1 cellular context compared by ENCODE assay signal in the genomic region with DNA sequence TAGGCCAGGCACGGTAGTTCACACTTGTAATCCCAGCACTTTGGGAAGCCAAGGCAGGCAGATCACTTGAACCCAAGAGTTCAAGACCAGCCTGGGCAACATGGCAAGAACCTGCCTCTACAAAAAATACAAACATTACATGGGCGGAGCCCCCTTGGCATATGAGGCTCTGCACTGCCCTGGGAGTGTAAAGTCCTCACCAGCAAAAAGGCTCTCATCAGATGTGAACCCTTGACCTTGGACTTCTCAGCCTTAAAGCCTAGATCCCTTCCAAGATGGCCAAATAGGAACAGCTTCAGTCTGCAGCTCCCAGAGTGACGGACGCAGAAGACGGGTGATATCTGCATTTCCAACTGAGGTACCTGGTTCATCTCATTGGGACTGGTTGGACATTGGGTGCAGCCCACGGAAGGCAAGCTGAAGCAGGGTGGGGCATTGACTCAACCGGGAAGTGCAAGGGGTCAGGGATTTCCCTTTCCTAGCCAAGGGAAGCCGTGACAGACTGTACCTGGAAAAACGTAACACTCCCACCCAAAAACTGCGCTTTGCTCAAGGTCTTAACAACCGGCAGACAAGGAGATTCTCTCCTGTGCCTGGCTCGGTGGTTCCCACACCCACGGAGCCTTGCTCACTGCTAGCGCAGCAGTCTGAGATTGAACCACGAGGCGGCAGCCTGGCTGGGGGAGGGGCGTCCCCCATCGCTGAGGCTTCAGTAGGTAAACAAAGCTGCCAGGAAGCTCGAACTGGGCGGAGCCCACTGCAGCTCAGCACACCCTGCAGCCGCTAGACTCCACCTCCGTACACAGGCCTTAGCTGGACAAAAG.
TF ChIP-seq lines count a peak whose summit lies in the region.

No MANE protein-coding gene starts in this region.

TF ChIP-seq in K562, 482 proteins besides CTCF, POLR2A, EP300 and RAD21 (continued from another document):
- peak; percentile 80 for TF ChIP-seq POLR2G (IDR thresholded peaks at IDR 0.05; ENCODE audit: low read depth, low read length)
